In the genomic region with DNA sequence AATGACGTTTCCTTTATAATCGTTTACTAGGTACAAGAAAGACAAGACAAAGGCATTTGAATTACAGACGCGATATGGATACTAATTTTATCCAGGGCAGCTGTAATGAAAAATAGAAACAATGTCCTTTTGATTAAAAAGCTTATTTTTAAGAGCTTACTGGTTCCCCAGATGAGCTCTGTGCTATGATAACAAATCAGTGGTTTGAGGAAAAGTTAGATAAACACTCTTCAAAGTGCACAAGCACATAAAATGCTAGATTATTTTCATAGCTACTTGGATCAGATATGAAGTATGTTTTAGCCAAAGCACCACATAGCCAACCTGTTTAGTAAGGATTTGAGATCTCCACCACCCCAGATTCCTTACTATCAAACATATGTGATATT, we compare ENCODE assay signal across 8 cellular contexts. TPM values are rescaled to one million over a fixed set of nuclear protein-coding genes. Genes with fewer than 3 reads are reported as not detected.
DNase-seq lines count a peak whose midpoint lies in the region; ATAC-seq and TF ChIP-seq lines count a peak whose summit lies in the region.

No MANE protein-coding gene starts in this region.

- in situ Hi-C loops in brain microvascular endothelial cell (cut with HindIII; ENCODE audit: low pct_ligation_motif_present, low sequenced_read_pairs) = no loop called here

- DNase-seq in AG04449 (ENCODE audit: low read depth, low spot score) (no peak), HFF-Myc (ENCODE audit: extremely low read depth, low read depth) (no peak), brain microvascular endothelial cell (no peak), mucosa of descending colon (no peak), kidney glomerular epithelial cell (lab: John Stamatoyannopoulos, UW) (no peak), pons (ENCODE audit: low spot score) (no peak), cerebellar nuclear complex (lab: John Stamatoyannopoulos, UW) (no peak)

- peak overlapping the region; percentile 99 for H3K27ac ChIP-seq in brain microvascular endothelial cell

- no peaks in the 10 kb centered on the region for H3K27me3 ChIP-seq in brain microvascular endothelial cell (replicated peaks)

- POLR2A ChIA-PET in AG04449 (lab: Yijun Ruan, JAX) = interaction anchor here (1.1 to 9.2 kb wide), 6 partner anchors 16 to 195 kb away, joined by 3 to 337 read pairs (median 12); partner anchors contain the start of gene NT5E

- ATAC-seq in mucosa of descending colon (no peak), HG02798 (IDR thresholded peaks at IDR 0.05; ENCODE audit: poor library complexity, unreplicated experiment) (no peak)

- intact Hi-C loops in mucosa of descending colon (cut with DNase I, micrococcal nuclease) = loop anchor here (1.0 to 5.0 kb wide), 2 partner anchors 33 to 34 kb away; no protein-coding TSS in a partner anchor

- H3K4me3 ChIP-seq in AG04449 (ENCODE audit: low read depth, low read length) = peak overlapping the region; percentile 74
- H3K4me3 ChIP-seq in HFF-Myc (replicated peaks; ENCODE audit: low read depth, low read length) = peak overlapping the region; percentile 65
- peak overlapping the region; percentile 71 for H3K4me3 ChIP-seq in brain microvascular endothelial cell (ENCODE audit: low read depth, low read length)
- H3K4me3 ChIP-seq in mucosa of descending colon = peak overlapping the region; percentile 98

- H3K4me1 ChIP-seq in mucosa of descending colon (ENCODE audit: low read depth) = peaks cover 12% of the 10 kb centered on the region

- H3K36me3 ChIP-seq in brain microvascular endothelial cell (replicated peaks) (peaks cover 11% of the 10 kb centered on the region), mucosa of descending colon (ENCODE audit: low read depth) (no peaks in the 10 kb centered on the region)

- TF ChIP-seq CTCF in AG04449 (IDR thresholded peaks at IDR 0.05; ENCODE audit: insufficient read depth, low read length, missing control alignments) = no peak
- no peak for TF ChIP-seq CTCF in HFF-Myc (IDR thresholded peaks at IDR 0.05; ENCODE audit: low read depth, low read length, missing control alignments)
- no peak for TF ChIP-seq CTCF in brain microvascular endothelial cell (IDR thresholded peaks at IDR 0.05; ENCODE audit: low read depth, low read length, missing control alignments)
- no peak for TF ChIP-seq CTCF in mucosa of descending colon (IDR thresholded peaks at IDR 0.05)

- CTCF ChIA-PET in AG04449 (lab: Yijun Ruan, JAX) = interaction anchor here (0.7 to 1.5 kb wide), 5 partner anchors 9 to 33 kb away, joined by 3 to 4 read pairs (median 3); no protein-coding TSS in a partner anchor

- no peaks in the 10 kb centered on the region for H3K9me3 ChIP-seq in mucosa of descending colon

RNA-seq across cellular contexts. Expression of gene SYNCRIP, which starts 1.7 kb away (rescaled TPM):
- 100 to 1,000 TPM in 1 of 3 donors, 10 to 100 TPM in 2; 55.8 to 127 (median 92.7) TPM for total RNA-seq in mucosa of descending colon

RNA-seq across cellular contexts. Expression of gene SNX14, which starts 50.7 kb away (rescaled TPM):
- 10 to 100 TPM; 62.9 to 81.4 (median 71.0) TPM for total RNA-seq in mucosa of descending colon
